ENCODE assay signal across 16 cellular contexts in the genomic region with DNA sequence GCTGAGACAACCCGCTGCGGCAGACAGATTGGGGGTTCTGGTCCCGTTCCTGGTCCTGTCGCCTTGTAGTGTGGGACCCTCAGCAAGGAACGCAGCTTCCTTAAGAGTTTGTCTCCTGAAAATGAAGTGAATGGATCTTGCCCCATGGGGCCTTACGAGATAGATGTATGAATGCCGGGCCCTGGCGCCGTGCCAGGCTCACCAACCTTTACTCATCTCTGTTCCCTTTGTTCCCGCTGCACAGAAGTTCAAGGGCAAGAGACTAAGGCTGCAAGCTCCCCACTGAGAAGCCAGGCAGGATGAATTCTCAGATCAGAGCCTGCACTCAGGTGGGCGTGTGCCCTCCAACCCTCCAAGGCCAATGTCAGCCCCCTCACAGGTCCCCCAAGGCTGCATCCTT.
A peak's percentile ranks its signal among the peaks of the same experiment; 100 is the strongest.
DNase-seq lines count a peak whose midpoint lies in the region; ATAC-seq, FAIRE-seq and TF ChIP-seq lines count a peak whose summit lies in the region.
"Had no signal": no experiment of that assay in that cellular context is flagged by ENCODE, and none has a peak within 500 bp of the region (broad histone marks: within the 10 kb centered on the region; RNA-seq: fewer than 3 reads in every experiment).

No MANE protein-coding gene starts in this region.

- no peak overlapping the region for H2BK5ac ChIP-seq in H1 (ENCODE audit: low read depth, low read length)

- no peaks in the 10 kb centered on the region for H3K36me3 ChIP-seq in DND-41 (ENCODE audit: insufficient read depth, low read length)
- H3K36me3 ChIP-seq in H1 (ENCODE audit: control insufficient read depth in 2 of 4, insufficient read depth in 4 of 4, low read length in 3 of 4), result no peaks in the 10 kb centered on the region
- H3K36me3 ChIP-seq in vagina, result no peaks in the 10 kb centered on the region
- no peaks in the 10 kb centered on the region for H3K36me3 ChIP-seq in endodermal cell (ENCODE audit: control insufficient read depth, insufficient read depth, low read length)
- H3K36me3 ChIP-seq: tibial nerve had no signal

- H3K27ac ChIP-seq in DND-41 (ENCODE audit: low read length) (peak overlapping the region; percentile 89), H1 (ENCODE audit: low read depth, low read length) (no peak overlapping the region), vagina (no peak overlapping the region), endodermal cell (ENCODE audit: low read depth, low read length) (no peak overlapping the region)
- H3K27ac ChIP-seq: tibial nerve, WERI-Rb-1 had no signal

- 89% methylated on average over 11 of the region's 11 CpGs; no CpG with 5 or more reads in 1 of the 2 experiments for WGBS in H1 (ENCODE audit: extremely low coverage in 1 of 2, insufficient coverage in 1 of 2, insufficient read length in 1 of 2, insufficient replicate concordance in 2 of 2, low coverage in 1 of 2, low lambda C conversion rate in 2 of 2, missing lambda C conversion rate in 1 of 2), 2 experiments
- WGBS in endodermal cell (ENCODE audit: insufficient coverage in 1 of 2, insufficient read length in 1 of 2), 2 experiments, result 92 to 95% methylated on average over 11 of the region's 11 CpGs

- POLR2A ChIA-PET in H1 (lab: Charles Lee; ENCODE audit: partially characterized antibody), result no interaction called here

- H3K27me3 ChIP-seq in DND-41 (ENCODE audit: insufficient read depth, low read length, poor library complexity) (no peaks in the 10 kb centered on the region), H1 (replicated peaks in 1 of 4; ENCODE audit: control insufficient read depth in 3 of 4, extremely low read depth in 1 of 4, insufficient read depth in 3 of 4, low read length in 3 of 4) (no peaks in the 10 kb centered on the region), vagina (no peaks in the 10 kb centered on the region), endodermal cell (ENCODE audit: control insufficient read depth, insufficient read depth, low read length, poor library complexity, severe bottlenecking) (no peaks in the 10 kb centered on the region)

- no peak overlapping the region for H2BK20ac ChIP-seq in H1 (ENCODE audit: low read length)

- DNase-seq in DMS79 treated with DMSO at 0.1 percent for 48 hours (lab: John Stamatoyannopoulos, UW), result peak; percentile 34
- DNase-seq in DMS79 (lab: John Stamatoyannopoulos, UW), result no peak
- peak; percentile 62 for DNase-seq in DND-41
- DNase-seq in NCI-H2227 (lab: John Stamatoyannopoulos, UW; ENCODE audit: unreplicated experiment), result peak; percentile 53
- no peak for DNase-seq in H1 (ENCODE audit: low read depth in 1 of 2, low spot score in 2 of 2)
- DNase-seq in cerebellum (ENCODE audit: low spot score), result no peak
- no peak for DNase-seq in vagina (ENCODE audit: extremely low spot score in 2 of 2)
- no peak for DNase-seq in endodermal cell
- DNase-seq: activated naive CD4-positive, alpha-beta T cell treated with anti-CD3 and anti-CD28 coated beads, Interleukin-2, amount 50 U/mL, for 16 hours; effector CD4-positive, alpha-beta T cell; NCI-H1105 treated with DMSO at 0.1 percent for 48 hours; WERI-Rb-1 had no signal

- no peaks in the 10 kb centered on the region for H3K9me3 ChIP-seq in DND-41 (ENCODE audit: insufficient read depth, low read length, severe bottlenecking)
- no peaks in the 10 kb centered on the region for H3K9me3 ChIP-seq in H1 (ENCODE audit: insufficient read depth in 2 of 2, low read depth in 1 of 2, low read length in 1 of 2)
- no peaks in the 10 kb centered on the region for H3K9me3 ChIP-seq in vagina
- H3K9me3 ChIP-seq in endodermal cell (ENCODE audit: control insufficient read depth, low read length), result no peaks in the 10 kb centered on the region
- H3K9me3 ChIP-seq: tibial nerve had no signal

- H3K79me1 ChIP-seq in H1 (ENCODE audit: low read depth, low read length), result no peaks in the 10 kb centered on the region

- H3K14ac ChIP-seq in H1 (ENCODE audit: insufficient read length), result no peak overlapping the region

- TF ChIP-seq RAD21 in H1 (IDR thresholded peaks at IDR 0.05 in 1 of 2, conservative IDR thresholded peaks at IDR 0.05 in 1 of 2; ENCODE audit: low read depth in 2 of 2, low read length in 2 of 2), result no peak

- no peak overlapping the region for H3K23ac ChIP-seq in H1 (ENCODE audit: insufficient read length)

- H4K5ac ChIP-seq in H1 (ENCODE audit: insufficient read length, low read depth, low read length), result no peak overlapping the region

- 0 out of 2 replicates have a peak overlapping the region, but pooled peaks have one; percentile 23 for H4K8ac ChIP-seq in H1 (ENCODE audit: extremely low read depth, insufficient read depth, low read length)

- H3K4me2 ChIP-seq in DND-41 (ENCODE audit: insufficient read depth, low read length), result no peak overlapping the region
- H3K4me2 ChIP-seq in H1 (ENCODE audit: insufficient read depth in 1 of 2, low read depth in 2 of 2, low read length in 2 of 2), result no peak overlapping the region

- H2AK5ac ChIP-seq in H1 (ENCODE audit: low read depth, low read length), result no peak overlapping the region

- TF ChIP-seq POLR2A in H1 (IDR thresholded peaks at IDR 0.05; ENCODE audit: control extremely low read depth in 1 of 2, low read depth in 2 of 2, low read length in 2 of 2) (no peak), vagina (IDR thresholded peaks at IDR 0.05) (no peak)

- H3K9me3 Mint-ChIP-seq in endodermal cell, result no peaks in the 10 kb centered on the region

- H3K4me1 Mint-ChIP-seq in endodermal cell, result peaks cover 15% of the 10 kb centered on the region

- H3K4me3 ChIP-seq in DND-41 (ENCODE audit: low read depth in 1 of 2, low read length in 2 of 2), result no peak overlapping the region
- no peak overlapping the region for H3K4me3 ChIP-seq in H1 (ENCODE audit: extremely low read depth in 1 of 4, insufficient read depth in 2 of 4, low read depth in 3 of 4, low read length in 4 of 4)
- H3K4me3 ChIP-seq in vagina, result no peak overlapping the region
- no peak overlapping the region for H3K4me3 ChIP-seq in endodermal cell (ENCODE audit: low read length)
- H3K4me3 ChIP-seq: tibial nerve had no signal

- TF ChIP-seq EP300 in H1 (IDR thresholded peaks at IDR 0.05; ENCODE audit: borderline replicate concordance in 1 of 2, low read depth in 2 of 2, low read length in 2 of 2), result no peak

- intact Hi-C loops in vagina (cut with DNase I), result no loop called here

- H3K4me3 Mint-ChIP-seq in endodermal cell, result no peak overlapping the region

- no peak overlapping the region for H2BK12ac ChIP-seq in H1 (ENCODE audit: low read depth, low read length)

- H3K56ac ChIP-seq in H1 (replicated peaks; ENCODE audit: insufficient read length, low read depth, low read length), result no peak overlapping the region

- no peaks in the 10 kb centered on the region for H3K27me3 Mint-ChIP-seq in endodermal cell (ENCODE audit: insufficient read depth)

- H3K18ac ChIP-seq in H1 (ENCODE audit: extremely low read depth, low read length), result no peak overlapping the region

- no peak overlapping the region for H3K27ac Mint-ChIP-seq in endodermal cell

- H3K79me2 ChIP-seq in DND-41 (ENCODE audit: insufficient read depth, low read length), result no peaks in the 10 kb centered on the region
- H3K79me2 ChIP-seq in H1 (ENCODE audit: control insufficient read depth in 1 of 2, insufficient read depth in 2 of 2, low read length in 2 of 2), result no peaks in the 10 kb centered on the region

- H3K36me3 Mint-ChIP-seq in endodermal cell (ENCODE audit: low read depth), result no peaks in the 10 kb centered on the region

- H4K20me1 ChIP-seq in DND-41 (ENCODE audit: insufficient read depth, low read length) (0 out of 2 replicates have a peak, but pooled peaks cover 3% of the 10 kb centered on the region), H1 (replicated peaks in 1 of 2; ENCODE audit: control insufficient read depth in 1 of 2, insufficient read depth in 2 of 2, low read length in 2 of 2) (no peaks in the 10 kb centered on the region)

- H2BK120ac ChIP-seq in H1 (replicated peaks; ENCODE audit: low read depth, low read length), result no peak overlapping the region

- H2AFZ ChIP-seq in DND-41 (ENCODE audit: low read depth, low read length), result no peak overlapping the region
- H2AFZ ChIP-seq in H1 (ENCODE audit: low read length), result no peak overlapping the region

- H3K9ac ChIP-seq in DND-41 (ENCODE audit: low read depth, low read length) (peak overlapping the region; percentile 41), H1 (replicated peaks in 1 of 4; ENCODE audit: extremely low read depth in 1 of 4, low read depth in 3 of 4, low read length in 3 of 4) (no peak overlapping the region), endodermal cell (ENCODE audit: extremely low read depth, low read length, poor library complexity, severe bottlenecking) (no peak overlapping the region)

- no peaks in the 10 kb centered on the region for H3K23me2 ChIP-seq in H1 (ENCODE audit: low read depth, low read length)

- no peak overlapping the region for H4K91ac ChIP-seq in H1 (replicated peaks; ENCODE audit: insufficient read length, low read length)

- H3K4ac ChIP-seq in H1 (replicated peaks; ENCODE audit: insufficient read length, low read depth, low read length), result no peak overlapping the region

- H3K4me1 ChIP-seq in DND-41 (ENCODE audit: insufficient read depth, low read length), result peaks cover 40% of the 10 kb centered on the region
- H3K4me1 ChIP-seq in H1 (replicated peaks in 1 of 4; ENCODE audit: control insufficient read depth in 3 of 4, insufficient read depth in 4 of 4, low read length in 3 of 4), result peaks cover 0 to 11% (median 7%) of the 10 kb centered on the region in 4 experiments; a peak in 5 of 7 replicates
- H3K4me1 ChIP-seq in vagina, result peaks cover 8% of the 10 kb centered on the region
- H3K4me1 ChIP-seq in endodermal cell (ENCODE audit: control insufficient read depth, insufficient read depth, low read length), result no peaks in the 10 kb centered on the region

- FAIRE-seq in H1 (lab: Jason Lieb, UNC), result no peak
- FAIRE-seq: GM18507, HTR-8/SVneo had no signal

- no peak overlapping the region; the same call in 1 of the 2 replicates for H2BK15ac ChIP-seq in H1 (ENCODE audit: low read length)

- CTCF ChIA-PET in H1 (lab: Charles Lee; ENCODE audit: partially characterized antibody), result interaction anchor here (0.8 kb wide), 1 partner anchor 8 kb away, joined by 3 read pairs; no protein-coding TSS in a partner anchor

- peak; percentile 33 for ATAC-seq in DND-41 (ENCODE audit: insufficient read depth, low read depth)
- ATAC-seq: right cardiac atrium had no signal

- TF ChIP-seq CTCF in DND-41 (IDR thresholded peaks at IDR 0.05; ENCODE audit: borderline replicate concordance, extremely low read depth, low read length, poor library complexity, severe bottlenecking) (no peak), H1 (IDR thresholded peaks at IDR 0.05; ENCODE audit: control extremely low read depth in 1 of 3, insufficient read depth in 1 of 3, low read depth in 1 of 3, low read length in 3 of 3) (no peak), vagina (IDR thresholded peaks at IDR 0.05) (no peak), endodermal cell (conservative IDR thresholded peaks at IDR 0.05) (no peak)

TF ChIP-seq in H1, 55 proteins besides CTCF, POLR2A, EP300 and RAD21:
- TF ChIP-seq, protein P1, sequence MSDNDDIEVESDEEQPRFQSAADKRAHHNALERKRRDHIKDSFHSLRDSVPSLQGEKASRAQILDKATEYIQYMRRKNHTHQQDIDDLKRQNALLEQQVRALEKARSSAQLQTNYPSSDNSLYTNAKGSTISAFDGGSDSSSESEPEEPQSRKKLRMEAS (IDR thresholded peaks at IDR 0.05), result no peak
- TF ChIP-seq SIN3A (conservative IDR thresholded peaks at IDR 0.05 in 1 of 2, IDR thresholded peaks at IDR 0.05 in 1 of 2; ENCODE audit: low read depth in 1 of 2, low read length in 2 of 2) (no peak), RFX5 (IDR thresholded peaks at IDR 0.05; ENCODE audit: borderline replicate concordance, low read depth, low read length) (no peak)

Comparison
In these comparisons a context has a peak if more than half of its experiments do, and no peak if none do; other contexts are left out.
1. DNase-seq: peak in DMS79 treated with DMSO at 0.1 percent for 48 hours (single experiment), DND-41 (single experiment) and NCI-H2227 (single experiment); none in DMS79 (single experiment), H1 (0 of 2), cerebellum (single experiment), vagina (0 of 2) and endodermal cell (single experiment).